Comparison of ENCODE assay signal across 8 cellular contexts in genomic region chr11:111879637-111879960, GRCh38. TPM values are rescaled to one million over a fixed set of nuclear protein-coding genes. Genes with fewer than 3 reads are reported as not detected.
DNase-seq lines count a peak whose midpoint lies in the region; ATAC-seq and TF ChIP-seq lines count a peak whose summit lies in the region.

No MANE protein-coding gene starts in this region.

- H3K36me3 ChIP-seq in SK-N-MC (ENCODE audit: insufficient read depth, low read length) (peaks cover 18% of the 10 kb centered on the region; the same call in 1 of the 2 replicates), gastroesophageal sphincter (peaks cover 0 to 25% of the 10 kb centered on the region in 2 donors), gastrocnemius medialis (no peaks in the 10 kb centered on the region)

- peak overlapping the region; percentile 86 for H3K9ac ChIP-seq in SK-N-MC (ENCODE audit: insufficient read length)

- WGBS in gastroesophageal sphincter (ENCODE audit: low coverage in 1 of 2), 2 donors, result 7 to 37% methylated on average over 2 to 6 of the region's 6 CpGs

- H3K4me3 ChIP-seq in SK-N-MC, result peak overlapping the region; percentile 94
- peak overlapping the region; percentile 55 to 65 for H3K4me3 ChIP-seq in gastroesophageal sphincter
- peak overlapping the region; percentile 58 to 75 (median 68) for H3K4me3 ChIP-seq in gastrocnemius medialis

- TF ChIP-seq CTCF in gastroesophageal sphincter (IDR thresholded peaks at IDR 0.05) (no peak), gastrocnemius medialis (IDR thresholded peaks at IDR 0.05 in 4 of 5, conservative IDR thresholded peaks at IDR 0.05 in 1 of 5) (no peak)

- H3K4me1 ChIP-seq in gastroesophageal sphincter, result peaks cover 0 to 24% (median 5%) of the 10 kb centered on the region in 3 donors
- peaks cover 8 to 19% of the 10 kb centered on the region in 2 donors for H3K4me1 ChIP-seq in gastrocnemius medialis

- H3K27ac ChIP-seq in SK-N-MC, result peak overlapping the region; percentile 96
- peak overlapping the region; percentile 90 to 96 (median 92) for H3K27ac ChIP-seq in gastroesophageal sphincter
- peak overlapping the region; percentile 81 to 92 (median 88) for H3K27ac ChIP-seq in gastrocnemius medialis

- H3K27me3 ChIP-seq in gastroesophageal sphincter, result no peaks in the 10 kb centered on the region
- no peaks in the 10 kb centered on the region for H3K27me3 ChIP-seq in gastrocnemius medialis

- intact Hi-C loops in gastrocnemius medialis (cut with DNase I; ENCODE audit: low total_unique reads), result loop anchor here (1.0 to 10.0 kb wide), 7 partner anchors 31 to 1435 kb away; partner anchors contain the start of genes CRYAB, SDHD, TIMM8B and TTC12

- H3K9me3 ChIP-seq in SK-N-MC (ENCODE audit: low read depth, low read length) (no peaks in the 10 kb centered on the region), gastroesophageal sphincter (no peaks in the 10 kb centered on the region), gastrocnemius medialis (no peaks in the 10 kb centered on the region)

- peak; percentile 2 for ATAC-seq in GM21723 (IDR thresholded peaks at IDR 0.05; ENCODE audit: unreplicated experiment)
- ATAC-seq in gastroesophageal sphincter, result no peak
- peak; percentile 1 for ATAC-seq in gastrocnemius medialis

- in situ Hi-C loops in gastrocnemius medialis (cut with MboI; ENCODE audit: low sequenced_read_pairs in 4 of 4), result loop anchor here (5.0 to 10.0 kb wide), 6 partner anchors 33 to 205 kb away; partner anchors contain the start of genes CRYAB (in 1 of the 4), DIXDC1 (in 1 of the 4), HSPB2 (in 1 of the 4) and NKAPD1 (in 1 of the 4)

- no peak for DNase-seq in SK-N-MC (ENCODE audit: low read depth, low spot score)
- no peak for DNase-seq in gastrocnemius medialis
- no peak for DNase-seq in DMS153 (lab: John Stamatoyannopoulos, UW)
- DNase-seq in dedifferentiated amniotic fluid mesenchymal stem cell (ENCODE audit: extremely low spot score), result no peak
- no peak for DNase-seq in stimulated activated CD4-positive, alpha-beta T cell treated with anti-CD3 and anti-CD28 coated beads, Interleukin-4, amount 100 ng/mL, for 24 hours
- no peak for DNase-seq in NCI-H2107 treated with DMSO at 0.1 percent for 48 hours (lab: John Stamatoyannopoulos, UW; ENCODE audit: unreplicated experiment)

- no peak for TF ChIP-seq EP300 in gastroesophageal sphincter (IDR thresholded peaks at IDR 0.05)

- no peak for TF ChIP-seq POLR2A in gastroesophageal sphincter (IDR thresholded peaks at IDR 0.05)
- TF ChIP-seq POLR2A in gastrocnemius medialis (IDR thresholded peaks at IDR 0.05), result no peak

RNA-seq across cellular contexts. Expression of gene CFAP68, which starts 0.3 kb away (rescaled TPM):
- total RNA-seq in gastroesophageal sphincter, result 10 to 100 TPM; 11.7 to 19.3 (median 17.5) TPM
- total RNA-seq in gastrocnemius medialis, result 10 to 100 TPM in 2 of 4 donors, 1 to 10 TPM in 2; 8.2 to 20.9 (median 9.8) TPM

RNA-seq across cellular contexts. Expression of gene FDXACB1, which starts 0.6 kb away (rescaled TPM):
- 1 to 10 TPM in 2 of 4 donors, under 1 TPM in 2; 0.16 to 1.1 (median 0.99) TPM for total RNA-seq in gastroesophageal sphincter
- total RNA-seq in gastrocnemius medialis, result under 1 TPM; 0.11 to 0.91 (median 0.29) TPM

RNA-seq across cellular contexts. Expression of gene ALG9, which starts 8.2 kb away (rescaled TPM):
- total RNA-seq in gastroesophageal sphincter (10 to 100 TPM; 26.7 to 33.9 (median 31.1) TPM), gastrocnemius medialis (10 to 100 TPM; 10.3 to 22.5 (median 14.9) TPM)

RNA-seq across cellular contexts. Expression of gene CRYAB, which starts 32.0 kb away (rescaled TPM):
- 100 to 1,000 TPM; 254 to 440 (median 294) TPM for total RNA-seq in gastroesophageal sphincter
- 1,000 to 10,000 TPM in 2 of 4 donors, 100 to 1,000 TPM in 2; 763 to 2,291 (median 1,427) TPM for total RNA-seq in gastrocnemius medialis

RNA-seq across cellular contexts. Expression of gene HSPB2, which starts 32.9 kb away (rescaled TPM):
- total RNA-seq in gastroesophageal sphincter, result 1 to 10 TPM in 3 of 4 donors, under 1 TPM in 1; 0.78 to 5.5 (median 3.0) TPM
- total RNA-seq in gastrocnemius medialis, result 1 to 10 TPM in 3 of 4 donors, under 1 TPM in 1; 0.41 to 4.6 (median 2.4) TPM
